In genomic region chr21:40070871-40071270, GRCh38 we compare ENCODE assay signal across 19 cellular contexts.
DNase-seq lines count a peak whose midpoint lies in the region; FAIRE-seq and TF ChIP-seq lines count a peak whose summit lies in the region.
"Had no signal": no experiment of that assay in that cellular context is flagged by ENCODE, and none has a peak within 500 bp of the region (broad histone marks: within the 10 kb centered on the region; RNA-seq: fewer than 3 reads in every experiment).

No MANE protein-coding gene starts in this region.

- TF ChIP-seq CTCF in LNCaP clone FGC (IDR thresholded peaks at IDR 0.05; ENCODE audit: control insufficient read depth, extremely low read depth, insufficient read depth) (no peak), prostate gland (IDR thresholded peaks at IDR 0.05) (no peak), kidney (IDR thresholded peaks at IDR 0.05; ENCODE audit: borderline replicate concordance, extremely low read depth, insufficient read depth) (no peak), hepatocyte (IDR thresholded peaks at IDR 0.05; ENCODE audit: poor library complexity) (no peak)

- no peak overlapping the region for H3K9ac ChIP-seq in mesenchymal stem cell (ENCODE audit: low read length)
- no peak overlapping the region for H3K9ac ChIP-seq in kidney (ENCODE audit: low read length in 2 of 2)

- H2BK5ac ChIP-seq in mesenchymal stem cell (ENCODE audit: low read depth, low read length, poor library complexity, severe bottlenecking), result no peak overlapping the region

- no peak overlapping the region for H3K4me2 ChIP-seq in mesenchymal stem cell (ENCODE audit: low read length, poor library complexity, severe bottlenecking)
- no peak overlapping the region for H3K4me2 ChIP-seq in hepatocyte

- no peaks in the 10 kb centered on the region for H3K79me1 ChIP-seq in mesenchymal stem cell (replicated peaks; ENCODE audit: low read length, poor library complexity, severe bottlenecking)

- H2AFZ ChIP-seq in mesenchymal stem cell (ENCODE audit: low read depth, low read length) (no peak overlapping the region), hepatocyte (no peak overlapping the region)

- H4K8ac ChIP-seq in mesenchymal stem cell (ENCODE audit: low read length), result no peak overlapping the region

- H2BK15ac ChIP-seq in mesenchymal stem cell (ENCODE audit: low read depth, poor library complexity, severe bottlenecking), result no peak overlapping the region

- H3K9me3 ChIP-seq in prostate gland, result no peaks in the 10 kb centered on the region
- no peaks in the 10 kb centered on the region for H3K9me3 ChIP-seq in mesenchymal stem cell (ENCODE audit: control insufficient read depth, low read length)
- no peaks in the 10 kb centered on the region for H3K9me3 ChIP-seq in kidney (ENCODE audit: control insufficient read depth in 1 of 2, low read length in 2 of 2)
- H3K9me3 ChIP-seq in hepatocyte (ENCODE audit: low read depth), result no peaks in the 10 kb centered on the region
- H3K9me3 ChIP-seq: BE2C, Caco-2 had no signal

- H3K4me1 ChIP-seq in prostate gland (replicated peaks) (no peaks in the 10 kb centered on the region), mesenchymal stem cell (ENCODE audit: control insufficient read depth, insufficient read depth, low read depth, low read length) (no peaks in the 10 kb centered on the region), kidney (ENCODE audit: control insufficient read depth in 1 of 2, insufficient read depth in 1 of 2, low read depth in 1 of 2, low read length in 2 of 2) (no peaks in the 10 kb centered on the region), hepatocyte (ENCODE audit: insufficient read depth) (no peaks in the 10 kb centered on the region)
- H3K4me1 ChIP-seq: BE2C, Caco-2 had no signal

- 38% methylated on average over 4 of the region's 4 CpGs for whole genome bisulfite sequencing in prostate gland
- 92% methylated on average over 4 of the region's 4 CpGs for WGBS in mesenchymal stem cell
- WGBS in hepatocyte (ENCODE audit: low lambda C conversion rate, missing lambda C conversion rate), result 68% methylated on average over 4 of the region's 4 CpGs

- H3K4ac ChIP-seq in mesenchymal stem cell (ENCODE audit: low read depth in 1 of 2, low read length in 2 of 2), result no peak overlapping the region

- H4K91ac ChIP-seq in mesenchymal stem cell (ENCODE audit: low read length), result no peak overlapping the region

- H2BK12ac ChIP-seq in mesenchymal stem cell (ENCODE audit: low read length in 2 of 2), result no peak overlapping the region

- H3K36me3 ChIP-seq in prostate gland (no peaks in the 10 kb centered on the region), mesenchymal stem cell (ENCODE audit: control insufficient read depth in 1 of 2, insufficient read depth in 2 of 2, low read depth in 1 of 2, low read length in 2 of 2) (no peaks in the 10 kb centered on the region), kidney (ENCODE audit: control insufficient read depth in 1 of 2, insufficient read depth in 2 of 2, low read length in 2 of 2) (no peaks in the 10 kb centered on the region), hepatocyte (replicated peaks; ENCODE audit: insufficient read depth, low read depth) (no peaks in the 10 kb centered on the region)
- H3K36me3 ChIP-seq: BE2C had no signal

- no peaks in the 10 kb centered on the region for H3K79me2 ChIP-seq in hepatocyte

- intact Hi-C loops in prostate gland (cut with DNase I) (no loop called here), kidney (cut with DNase I) (no loop called here)

- no peaks in the 10 kb centered on the region for H4K20me1 ChIP-seq in hepatocyte (ENCODE audit: insufficient read depth, poor library complexity, severe bottlenecking)

- no peaks in the 10 kb centered on the region for H3K27me3 ChIP-seq in prostate gland (replicated peaks; ENCODE audit: insufficient read depth)
- H3K27me3 ChIP-seq in mesenchymal stem cell (ENCODE audit: control insufficient read depth in 1 of 2, insufficient read depth in 1 of 2, low read length in 2 of 2), result no peaks in the 10 kb centered on the region
- no peaks in the 10 kb centered on the region for H3K27me3 ChIP-seq in hepatocyte
- H3K27me3 ChIP-seq: BE2C had no signal

- no peak overlapping the region for H2BK120ac ChIP-seq in mesenchymal stem cell (ENCODE audit: low read depth, low read length)

- no peak for FAIRE-seq in kidney (lab: Jason Lieb, UNC)
- FAIRE-seq: A204.1, D721Med, GM12892, GM18507, H1, HepG2 had no signal

- H3K27ac ChIP-seq in prostate gland, result peak overlapping the region; percentile 16 to 27
- H3K27ac ChIP-seq in mesenchymal stem cell (ENCODE audit: low read length, poor library complexity, severe bottlenecking), result no peak overlapping the region
- H3K27ac ChIP-seq in kidney (ENCODE audit: low read depth in 2 of 2, low read length in 2 of 2), result no peak overlapping the region
- no peak overlapping the region for H3K27ac ChIP-seq in hepatocyte

- H3K9me2 ChIP-seq in hepatocyte (replicated peaks; ENCODE audit: insufficient read depth), result no peaks in the 10 kb centered on the region

- H3K14ac ChIP-seq in mesenchymal stem cell (ENCODE audit: low read length in 2 of 2), result no peak overlapping the region

- no peak overlapping the region for H2AK5ac ChIP-seq in mesenchymal stem cell (ENCODE audit: low read length, severe bottlenecking)

- no peak for TF ChIP-seq POLR2A in prostate gland (IDR thresholded peaks at IDR 0.05)

- H3K18ac ChIP-seq in mesenchymal stem cell (ENCODE audit: low read depth in 1 of 2, low read length in 2 of 2), result no peak overlapping the region

- DNase-seq in LNCaP clone FGC (ENCODE audit: low read depth), result peak; percentile 37
- DNase-seq in SW480 (ENCODE audit: low spot score), result peak; percentile 56
- peak; percentile 47 for DNase-seq in prostate gland (ENCODE audit: low spot score)
- no peak for DNase-seq in mesenchymal stem cell
- no peak for DNase-seq in kidney
- no peak for DNase-seq in hepatocyte (ENCODE audit: low spot score)
- DNase-seq: ACHN; BE2C; C1 segment of cervical spinal cord; Caco-2; CD4-positive, CD25-positive, alpha-beta regulatory T cell; GDM1; H9 had no signal

- H3K23ac ChIP-seq in mesenchymal stem cell (ENCODE audit: low read length in 2 of 2), result no peak overlapping the region

- H3K4me3 ChIP-seq in LNCaP clone FGC (ENCODE audit: low read depth, low read length) (no peak overlapping the region), prostate gland (no peak overlapping the region), mesenchymal stem cell (ENCODE audit: insufficient read depth in 1 of 2, low read depth in 1 of 2, low read length in 2 of 2) (no peak overlapping the region), kidney (ENCODE audit: low read length in 2 of 2) (no peak overlapping the region), hepatocyte (no peak overlapping the region)

Comparison
In these comparisons a context has a peak if more than half of its experiments do, and no peak if none do; other contexts are left out.
1. DNase-seq: peak in LNCaP clone FGC (single experiment), SW480 (single experiment) and prostate gland (single experiment); none in mesenchymal stem cell (single experiment), kidney (single experiment) and hepatocyte (single experiment).
2. H3K27ac ChIP-seq: peak in prostate gland (2 of 2); none in mesenchymal stem cell (single experiment), kidney (0 of 2) and hepatocyte (single experiment).